ENCODE assay signal across 10 cellular contexts in genomic region chr10:102631525-102632393, GRCh38. TPM values are rescaled to one million over a fixed set of nuclear protein-coding genes. Genes with fewer than 3 reads are reported as not detected.
A peak's percentile ranks its signal among the peaks of the same experiment; 100 is the strongest.
DNase-seq lines count a peak whose midpoint lies in the region; ATAC-seq and TF ChIP-seq lines count a peak whose summit lies in the region.
"Had no signal": no experiment of that assay in that cellular context is flagged by ENCODE, and none has a peak within 500 bp of the region (broad histone marks: within the 10 kb centered on the region; RNA-seq: fewer than 3 reads in every experiment).

No MANE protein-coding gene starts in this region.

- peaks cover 24% of the 10 kb centered on the region for H3K36me3 Mint-ChIP-seq in CD8-positive, alpha-beta T cell

- peak overlapping the region; percentile 3 for H3K27ac Mint-ChIP-seq in CD8-positive, alpha-beta T cell

- no peaks in the 10 kb centered on the region for H3K79me2 ChIP-seq in fibroblast of lung (ENCODE audit: control insufficient read depth, insufficient read depth, low read length)

- H3K4me1 Mint-ChIP-seq in CD8-positive, alpha-beta T cell (ENCODE audit: low read depth), result peaks cover 44% of the 10 kb centered on the region

- intact Hi-C loops in CD8-positive, alpha-beta T cell (cut with DNase I, micrococcal nuclease), result no loop called here
- intact Hi-C loops in psoas muscle (cut with DNase I), result no loop called here

- H3K4me3 ChIP-seq in CD8-positive, alpha-beta T cell (ENCODE audit: low read depth, low read length), result no peak overlapping the region
- H3K4me3 ChIP-seq in RWPE2 (ENCODE audit: severe bottlenecking) (no peak overlapping the region), fibroblast of lung (replicated peaks in 1 of 4; ENCODE audit: control extremely low read depth in 1 of 4, insufficient read depth in 1 of 4, low read depth in 3 of 4, low read length in 4 of 4) (no peak overlapping the region), psoas muscle (no peak overlapping the region)

- no peak overlapping the region for H2AFZ ChIP-seq in fibroblast of lung (ENCODE audit: low read length)

- CTCF ChIA-PET in CD8-positive, alpha-beta T cell (lab: Charles Lee), result interaction anchor here (1.4 kb wide), 1 partner anchor 39 kb away, joined by 4 read pairs; no protein-coding TSS in a partner anchor

- no peaks in the 10 kb centered on the region for H3K9me3 ChIP-seq in CD8-positive, alpha-beta T cell (ENCODE audit: low read length)
- H3K9me3 ChIP-seq in RWPE2 (ENCODE audit: severe bottlenecking) (no peaks in the 10 kb centered on the region), fibroblast of lung (ENCODE audit: control insufficient read depth, insufficient read depth, low read depth, low read length) (no peaks in the 10 kb centered on the region), psoas muscle (no peaks in the 10 kb centered on the region)

- no peaks in the 10 kb centered on the region for H3K9me3 Mint-ChIP-seq in CD8-positive, alpha-beta T cell
- H3K9me3 Mint-ChIP-seq: T-helper 1 cell treated with Interleukin-12 subunit alpha and Interleukin-12 subunit beta and Interleukin-4 antibody, amounts not matched to agents 30 μg/mL and 1 μg/mL, for 36 hours had no signal

- WGBS in psoas muscle, 3 donors, result 78 to 85% (median 82%) methylated on average over 10 of the region's 10 CpGs

- DNase-seq in CD8-positive, alpha-beta T cell, result no peak
- DNase-seq in RWPE2 (ENCODE audit: low spot score) (no peak), fibroblast of lung (ENCODE audit: low read depth in 2 of 2) (no peak), psoas muscle (peak; percentile 11 to 37), NCI-H2107 treated with DMSO at 0.1 percent for 48 hours (lab: John Stamatoyannopoulos, UW; ENCODE audit: unreplicated experiment) (no peak), T1000 (lab: John Stamatoyannopoulos, UW) (no peak)
- DNase-seq: cortex of kidney, NCI-H1694 treated with DMSO at 0.1 percent for 48 hours had no signal

- peaks cover 51% of the 10 kb centered on the region for H3K4me1 ChIP-seq in CD8-positive, alpha-beta T cell (ENCODE audit: insufficient read depth, low read length)
- H3K4me1 ChIP-seq in RWPE2 (ENCODE audit: insufficient read depth, poor library complexity, severe bottlenecking), result peaks cover 69% of the 10 kb centered on the region
- peaks cover 68% of the 10 kb centered on the region for H3K4me1 ChIP-seq in fibroblast of lung (ENCODE audit: control insufficient read depth, extremely low read depth, insufficient read depth, low read length)
- peaks cover 58% of the 10 kb centered on the region for H3K4me1 ChIP-seq in psoas muscle

- no peak overlapping the region for H3K4me3 Mint-ChIP-seq in CD8-positive, alpha-beta T cell

- no peaks in the 10 kb centered on the region for H3K27me3 Mint-ChIP-seq in CD8-positive, alpha-beta T cell (ENCODE audit: low read depth)

- no peaks in the 10 kb centered on the region for H4K20me1 ChIP-seq in fibroblast of lung (ENCODE audit: control insufficient read depth, extremely low read depth, insufficient read depth, low read length)

- no peak overlapping the region for H3K27ac ChIP-seq in CD8-positive, alpha-beta T cell (ENCODE audit: low read depth, low read length)
- H3K27ac ChIP-seq in RWPE2 (ENCODE audit: poor library complexity, severe bottlenecking) (peak overlapping the region; percentile 97), fibroblast of lung (ENCODE audit: insufficient read depth, low read length) (peak overlapping the region; percentile 73), psoas muscle (peak overlapping the region; percentile 85)

- H3K9ac ChIP-seq in fibroblast of lung (ENCODE audit: insufficient read depth, low read length), result no peak overlapping the region

- POLR2A ChIA-PET in CD8-positive, alpha-beta T cell (lab: Charles Lee), result interaction anchor here (0.6 to 1.0 kb wide), 2 partner anchors 10 to 13 kb away, joined by 3 read pairs; no protein-coding TSS in a partner anchor

- H3K27me3 ChIP-seq in CD8-positive, alpha-beta T cell (ENCODE audit: insufficient read depth, low read length), result no peaks in the 10 kb centered on the region
- H3K27me3 ChIP-seq in RWPE2 (ENCODE audit: insufficient read depth, poor library complexity, severe bottlenecking) (no peaks in the 10 kb centered on the region), fibroblast of lung (ENCODE audit: control insufficient read depth, insufficient read depth, low read length) (no peaks in the 10 kb centered on the region), psoas muscle (ENCODE audit: insufficient read depth in 3 of 3, low read length in 2 of 3) (no peaks in the 10 kb centered on the region)

- ATAC-seq in CD8-positive, alpha-beta T cell, result no peak
- ATAC-seq in RWPE2 (ENCODE audit: low read depth), result no peak
- ATAC-seq in psoas muscle, result no peak
- no peak for ATAC-seq in GM18909 (IDR thresholded peaks at IDR 0.05; ENCODE audit: poor library complexity, unreplicated experiment)

- TF ChIP-seq CTCF in CD8-positive, alpha-beta T cell (IDR thresholded peaks at IDR 0.05), result no peak
- TF ChIP-seq CTCF in RWPE2 (IDR thresholded peaks at IDR 0.05; ENCODE audit: poor library complexity, severe bottlenecking) (no peak), fibroblast of lung (conservative IDR thresholded peaks at IDR 0.05 in 1 of 2, IDR thresholded peaks at IDR 0.05 in 1 of 2; ENCODE audit: low read depth in 1 of 2, low read length in 2 of 2) (no peak), psoas muscle (IDR thresholded peaks at IDR 0.05) (no peak)

- H3K4me2 ChIP-seq in fibroblast of lung (ENCODE audit: extremely low read depth, insufficient read depth, low read length), result peak overlapping the region; percentile 61

- H3K36me3 ChIP-seq in CD8-positive, alpha-beta T cell (ENCODE audit: insufficient read depth, low read length), result no peaks in the 10 kb centered on the region
- H3K36me3 ChIP-seq in RWPE2 (ENCODE audit: low read depth) (peaks cover 5% of the 10 kb centered on the region; the same call in 1 of the 2 replicates), fibroblast of lung (ENCODE audit: control insufficient read depth, insufficient read depth, low read length) (peaks cover 2% of the 10 kb centered on the region), psoas muscle (ENCODE audit: insufficient read depth in 1 of 2, low read depth in 1 of 2) (no peaks in the 10 kb centered on the region)

RNA-seq across cellular contexts. Expression of gene TRIM8, which starts 12.5 kb away (rescaled TPM):
- total RNA-seq in CD8-positive, alpha-beta T cell, result 10 to 100 TPM; 47.9 to 53.1 TPM
- total RNA-seq in fibroblast of lung, result 80.9 and 143 TPM in 2 replicates
- polyA plus RNA-seq in fibroblast of lung, result 93.2 and 152 TPM in 2 replicates
- 166 and 220 TPM in 2 replicates for polyA plus RNA-seq in fibroblast of lung (2012)
- polyA minus RNA-seq in fibroblast of lung (ENCODE audit: low replicate concordance), result 118 and 164 TPM in 2 replicates
- 100 to 1,000 TPM in 3 of 4 donors, 10 to 100 TPM in 1; 97.2 to 166 (median 111) TPM for total RNA-seq in psoas muscle
- 10 to 100 TPM; 57.6 to 72.4 (median 72.3) TPM for polyA plus RNA-seq in psoas muscle

Comparison
In these comparisons a context has a peak if more than half of its experiments do, and no peak if none do; other contexts are left out.
1. DNase-seq: peak in psoas muscle (2 of 2); none in CD8-positive, alpha-beta T cell (0 of 7), RWPE2 (single experiment), fibroblast of lung (0 of 2), NCI-H2107 treated with DMSO at 0.1 percent for 48 hours (single experiment) and T1000 (single experiment).